In genomic region chr2:26578581-26578980, GRCh38 we compare ENCODE assay signal across 16 cellular contexts.
"Had no signal": no experiment of that assay in that cellular context is flagged by ENCODE, and none has a peak within 500 bp of the region (broad histone marks: within the 10 kb centered on the region; RNA-seq: fewer than 3 reads in every experiment).

No MANE protein-coding gene starts in this region.

- H3K4me1 ChIP-seq: colonic mucosa, foreskin keratinocyte, left lung, lower lobe of right lung, neural progenitor cell, parathyroid adenoma, psoas muscle had no signal

- H3K36me3 Mint-ChIP-seq: memory B cell; natural killer cell treated with Interleukin-12 subunit alpha and Interleukin-12 subunit beta and Interleukin-15 and Interleukin-18, amount 100 ng/mL, for 72 hours; neural progenitor cell had no signal

- H3K9me3 Mint-ChIP-seq: memory B cell; natural killer cell treated with Interleukin-12 subunit alpha and Interleukin-12 subunit beta and Interleukin-15 and Interleukin-18, amount 100 ng/mL, for 72 hours; neural progenitor cell had no signal

- H3K27ac Mint-ChIP-seq: memory B cell; natural killer cell treated with Interleukin-12 subunit alpha and Interleukin-12 subunit beta and Interleukin-15 and Interleukin-18, amount 100 ng/mL, for 72 hours had no signal

- H3K36me3 ChIP-seq: colonic mucosa, left lung, lower lobe of right lung, neural progenitor cell had no signal

- H3K9me3 ChIP-seq: colonic mucosa, left lung, lower lobe of right lung, psoas muscle had no signal

- H3K27ac ChIP-seq: colonic mucosa, foreskin keratinocyte, left lung, lower lobe of right lung, neural progenitor cell, parathyroid adenoma, psoas muscle had no signal

- H3K4me3 Mint-ChIP-seq: memory B cell; natural killer cell treated with Interleukin-12 subunit alpha and Interleukin-12 subunit beta and Interleukin-15 and Interleukin-18, amount 100 ng/mL, for 72 hours; neural progenitor cell had no signal

- H3K4me3 ChIP-seq: colonic mucosa, left lung, lower lobe of right lung, neural progenitor cell, psoas muscle had no signal

- H3K4me1 Mint-ChIP-seq: memory B cell had no signal

- DNase-seq: cerebellar nuclear complex; colonic mucosa; dermis blood vessel endothelial cell; foreskin keratinocyte; islet precursor cell; left lung; lower lobe of right lung; psoas muscle; retina; small intestine; stimulated activated CD4-positive, alpha-beta T cell treated with anti-CD3 and anti-CD28 coated beads, Interleukin-2, amount 100 ng/mL, for 48 hours; trophoblast cell had no signal

- H3K9ac ChIP-seq: neural progenitor cell, parathyroid adenoma had no signal

- H3K27me3 ChIP-seq: colonic mucosa had no signal
